Comparison of ENCODE assay signal across 16 cellular contexts in the genomic region with DNA sequence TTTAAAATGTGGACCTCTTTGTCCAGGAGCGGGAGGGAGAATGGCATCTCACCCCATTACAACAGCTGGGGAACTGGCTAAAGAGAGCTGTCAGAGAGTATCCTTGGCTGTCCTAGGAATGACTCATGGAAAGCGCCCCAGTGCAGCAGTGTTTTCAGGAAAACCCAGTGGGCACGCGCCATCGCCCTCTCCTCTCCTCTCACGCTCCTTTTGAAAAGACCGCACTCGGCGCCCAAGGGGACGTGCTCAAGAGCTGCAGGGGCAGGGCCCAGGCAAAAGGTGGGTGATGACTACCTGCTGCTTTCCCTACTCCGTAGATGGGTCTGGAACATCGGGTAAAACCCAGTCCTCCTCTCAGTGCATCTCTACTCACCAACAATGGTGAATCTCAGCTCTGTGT.
A peak's percentile ranks its signal among the peaks of the same experiment; 100 is the strongest.
DNase-seq lines count a peak whose midpoint lies in the region; ATAC-seq, FAIRE-seq and TF ChIP-seq lines count a peak whose summit lies in the region.
"Had no signal": no experiment of that assay in that cellular context is flagged by ENCODE, and none has a peak within 500 bp of the region (broad histone marks: within the 10 kb centered on the region; RNA-seq: fewer than 3 reads in every experiment).

No MANE protein-coding gene starts in this region.

- H3K4me1 ChIP-seq in HepG2 (ENCODE audit: insufficient read depth, low read length) (peaks cover 20% of the 10 kb centered on the region), right lobe of liver (no peaks in the 10 kb centered on the region), left ventricle myocardium inferior (peaks cover 20% of the 10 kb centered on the region), psoas muscle (no peaks in the 10 kb centered on the region), mucosa of descending colon (ENCODE audit: low read depth) (peaks cover 13% of the 10 kb centered on the region)

- H3K4me3 ChIP-seq in HepG2 (replicated peaks in 1 of 3; ENCODE audit: insufficient read depth in 1 of 3, low read depth in 2 of 3, low read length in 3 of 3): no peak overlapping the region
- H3K4me3 ChIP-seq in right lobe of liver: no peak overlapping the region
- H3K4me3 ChIP-seq in left ventricle myocardium inferior: peak overlapping the region; percentile 3
- no peak overlapping the region for H3K4me3 ChIP-seq in psoas muscle
- no peak overlapping the region for H3K4me3 ChIP-seq in mucosa of descending colon
- H3K4me3 ChIP-seq: transverse colon had no signal

- TF ChIP-seq RAD21 in HepG2 (CRISPR knock-in tag; IDR thresholded peaks at IDR 0.05): no peak

- no peak for FAIRE-seq in HepG2 (lab: Jason Lieb, UNC)

- H3K79me2 ChIP-seq in HepG2 (ENCODE audit: insufficient read depth, low read length): no peaks in the 10 kb centered on the region

- H3K9me3 ChIP-seq in HepG2 (ENCODE audit: low read length) (no peaks in the 10 kb centered on the region), right lobe of liver (no peaks in the 10 kb centered on the region), left ventricle myocardium inferior (replicated peaks) (no peaks in the 10 kb centered on the region), psoas muscle (no peaks in the 10 kb centered on the region), mucosa of descending colon (no peaks in the 10 kb centered on the region)
- H3K9me3 ChIP-seq: transverse colon had no signal

- 96% methylated on average over 12 of the region's 12 CpGs for WGBS in HepG2 (ENCODE audit: low lambda C conversion rate)
- 90% methylated on average over 5 of the region's 12 CpGs for WGBS in right lobe of liver (ENCODE audit: insufficient coverage, low coverage, low lambda C conversion rate, missing lambda C conversion rate)
- WGBS in psoas muscle, 3 donors: 46 to 58% (median 54%) methylated on average over 12 of the region's 12 CpGs

- no peak overlapping the region for H3K27ac ChIP-seq in HepG2 (ENCODE audit: extremely low read length, insufficient read depth, low read length)
- H3K27ac ChIP-seq in right lobe of liver: no peak overlapping the region
- peak overlapping the region; percentile 52 for H3K27ac ChIP-seq in left ventricle myocardium inferior (replicated peaks)
- H3K27ac ChIP-seq in psoas muscle: no peak overlapping the region
- H3K27ac ChIP-seq: transverse colon had no signal

- H3K27me3 ChIP-seq in HepG2 (ENCODE audit: control insufficient read depth in 1 of 2, insufficient read depth in 2 of 2, low read length in 2 of 2): no peaks in the 10 kb centered on the region
- no peaks in the 10 kb centered on the region for H3K27me3 ChIP-seq in right lobe of liver
- no peaks in the 10 kb centered on the region for H3K27me3 ChIP-seq in left ventricle myocardium inferior (ENCODE audit: low read depth)
- H3K27me3 ChIP-seq in psoas muscle (ENCODE audit: insufficient read depth in 3 of 3, low read length in 2 of 3): peaks cover 0 to 6% (median 0%) of the 10 kb centered on the region in 3 donors
- H3K27me3 ChIP-seq: transverse colon had no signal

- no peak for DNase-seq in HepG2 (ENCODE audit: low spot score)
- DNase-seq in right lobe of liver: no peak
- no peak for DNase-seq in left ventricle myocardium inferior
- DNase-seq in psoas muscle: peak in 1 of 2 donors; percentile 59
- no peak for DNase-seq in NCI-H2081 (lab: John Stamatoyannopoulos, UW)
- DNase-seq in mucosa of descending colon: no peak
- DNase-seq in GF-D8 (lab: John Stamatoyannopoulos, UW): no peak
- DNase-seq in G401 (ENCODE audit: low spot score): no peak
- DNase-seq: activated CD8-positive, alpha-beta memory T cell treated with anti-CD3 and anti-CD28 coated beads, Interleukin-2, amount 50 U/mL, for 4 hours; activated naive CD4-positive, alpha-beta T cell treated with anti-CD3 and anti-CD28 coated beads, Interleukin-2, amount 50 U/mL, for 16 hours; DND-41; GOT3; stimulated activated naive CD4-positive, alpha-beta T cell; T1000; transverse colon had no signal

- H3K9ac ChIP-seq in HepG2 (ENCODE audit: insufficient read depth, low read depth, low read length): no peak overlapping the region

- intact Hi-C loops in HepG2 (cut with micrococcal nuclease; ENCODE audit: unreplicated experiment) (no loop called here), right lobe of liver (cut with DNase I) (no loop called here), left ventricle myocardium inferior (cut with micrococcal nuclease) (loop anchor here (10.0 kb wide), 1 partner anchor 530 kb away; no protein-coding TSS in a partner anchor), psoas muscle (cut with DNase I) (no loop called here), mucosa of descending colon (cut with DNase I, micrococcal nuclease) (no loop called here)

- H3K4me2 ChIP-seq in HepG2 (ENCODE audit: low read depth, low read length): no peak overlapping the region

- CTCF ChIA-PET in HepG2 (lab: Yijun Ruan, JAX; ENCODE audit: low intra/inter-chr PET ratio, low total read pairs): no interaction called here

- no peaks in the 10 kb centered on the region for H4K20me1 ChIP-seq in HepG2 (ENCODE audit: insufficient read depth, low read length)

- ATAC-seq in HepG2 (no peak), right lobe of liver (no peak), psoas muscle (peak in 3 of 4 donors; percentile 59 to 65 (median 63)), mucosa of descending colon (no peak)
- ATAC-seq: SK-N-SH treated with all-trans-retinoic acid at 6 μM for 48 hours had no signal

- no peak for TF ChIP-seq CTCF in HepG2 (CRISPR knock-in tag; IDR thresholded peaks at IDR 0.05)
- no peak for TF ChIP-seq CTCF in right lobe of liver (IDR thresholded peaks at IDR 0.05)
- no peak for TF ChIP-seq CTCF in left ventricle myocardium inferior (IDR thresholded peaks at IDR 0.05; ENCODE audit: borderline replicate concordance)
- TF ChIP-seq CTCF in psoas muscle (IDR thresholded peaks at IDR 0.05): no peak
- TF ChIP-seq CTCF in mucosa of descending colon (IDR thresholded peaks at IDR 0.05): no peak

- POLR2A ChIA-PET in HepG2 (lab: Yijun Ruan, JAX): interaction anchor here (1.3 to 1.4 kb wide), 3 partner anchors 9 to 331 kb away, joined by 3 to 5 read pairs (median 3); no protein-coding TSS in a partner anchor

- H2AFZ ChIP-seq in HepG2 (ENCODE audit: low read length): no peak overlapping the region

- H3K36me3 ChIP-seq in HepG2 (replicated peaks in 1 of 2; ENCODE audit: control insufficient read depth in 1 of 2, insufficient read depth in 2 of 2, low read length in 2 of 2) (peaks cover 37 to 85% of the 10 kb centered on the region in 2 experiments), right lobe of liver (peaks cover 0 to 71% (median 42%) of the 10 kb centered on the region in 4 donors), left ventricle myocardium inferior (peaks cover 64% of the 10 kb centered on the region), psoas muscle (ENCODE audit: insufficient read depth in 1 of 2, low read depth in 1 of 2) (peaks cover 0 to 19% of the 10 kb centered on the region in 2 donors), mucosa of descending colon (ENCODE audit: low read depth) (peaks cover 1% of the 10 kb centered on the region)

- in situ Hi-C loops in HepG2 (cut with HindIII; ENCODE audit: extremely low pct_ligation_motif_present, low pct_unique_long_range_greater_than_20kb) (no loop called here), G401 (cut with HindIII; ENCODE audit: low sequenced_read_pairs) (no loop called here)

- TF ChIP-seq POLR2A in HepG2 (IDR thresholded peaks at IDR 0.05; ENCODE audit: insufficient read depth in 1 of 2, low read depth in 2 of 2, low read length in 2 of 2): peak in 1 of 2 experiments; percentile 30; a peak in 1 of 4 replicates
- no peak for TF ChIP-seq POLR2A in right lobe of liver (IDR thresholded peaks at IDR 0.05)

- TF ChIP-seq EP300 in HepG2 (IDR thresholded peaks at IDR 0.05; ENCODE audit: low read depth in 2 of 2, low read length in 2 of 2) (no peak), HepG2 (CRISPR knock-in tag; IDR thresholded peaks at IDR 0.05; ENCODE audit: borderline replicate concordance) (no peak)

- BruUV-seq in HepG2 (replicated peaks; lab: Mats Ljungman, UMichigan): no TSS peak

TF ChIP-seq in HepG2, 621 proteins besides CTCF, POLR2A, EP300 and RAD21:
- TF ChIP-seq, protein P1, sequence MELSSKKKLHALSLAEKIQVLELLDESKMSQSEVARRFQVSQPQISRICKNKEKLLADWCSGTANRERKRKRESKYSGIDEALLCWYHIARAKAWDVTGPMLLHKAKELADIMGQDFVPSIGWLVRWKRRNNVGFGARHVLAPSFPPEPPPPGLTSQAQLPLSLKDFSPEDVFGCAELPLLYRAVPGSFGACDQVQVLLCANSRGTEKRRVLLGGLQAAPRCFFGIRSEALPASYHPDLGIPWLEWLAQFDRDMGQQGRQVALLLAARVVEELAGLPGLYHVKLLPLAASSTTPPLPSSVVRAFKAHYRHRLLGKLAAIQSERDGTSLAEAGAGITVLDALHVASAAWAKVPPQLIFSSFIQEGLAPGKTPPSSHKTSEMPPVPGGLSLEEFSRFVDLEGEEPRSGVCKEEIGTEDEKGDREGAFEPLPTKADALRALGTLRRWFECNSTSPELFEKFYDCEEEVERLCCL (CRISPR knock-in tag; IDR thresholded peaks at IDR 0.05; ENCODE audit: borderline replicate concordance): no peak
- TF ChIP-seq, protein P2, sequence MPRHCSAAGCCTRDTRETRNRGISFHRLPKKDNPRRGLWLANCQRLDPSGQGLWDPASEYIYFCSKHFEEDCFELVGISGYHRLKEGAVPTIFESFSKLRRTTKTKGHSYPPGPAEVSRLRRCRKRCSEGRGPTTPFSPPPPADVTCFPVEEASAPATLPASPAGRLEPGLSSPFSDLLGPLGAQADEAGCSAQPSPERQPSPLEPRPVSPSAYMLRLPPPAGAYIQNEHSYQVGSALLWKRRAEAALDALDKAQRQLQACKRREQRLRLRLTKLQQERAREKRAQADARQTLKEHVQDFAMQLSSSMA (CRISPR knock-in tag; IDR thresholded peaks at IDR 0.05): 0 out of 2 replicates have a peak, but pooled peaks have one; percentile 27
- TF ChIP-seq PAX8 (CRISPR knock-in tag; IDR thresholded peaks at IDR 0.05; ENCODE audit: borderline replicate concordance) (no peak), RBM22 (optimal IDR thresholded peaks at IDR 0.05; ENCODE audit: low read length) (peak; percentile 81)

Comparison
In these comparisons a context has a peak if more than half of its experiments do, and no peak if none do; other contexts are left out.
1. ATAC-seq: peak in psoas muscle (3 of 4); none in HepG2 (single experiment), right lobe of liver (0 of 4) and mucosa of descending colon (single experiment).